ENCODE assay signal across 1 cellular context in the genomic region with DNA sequence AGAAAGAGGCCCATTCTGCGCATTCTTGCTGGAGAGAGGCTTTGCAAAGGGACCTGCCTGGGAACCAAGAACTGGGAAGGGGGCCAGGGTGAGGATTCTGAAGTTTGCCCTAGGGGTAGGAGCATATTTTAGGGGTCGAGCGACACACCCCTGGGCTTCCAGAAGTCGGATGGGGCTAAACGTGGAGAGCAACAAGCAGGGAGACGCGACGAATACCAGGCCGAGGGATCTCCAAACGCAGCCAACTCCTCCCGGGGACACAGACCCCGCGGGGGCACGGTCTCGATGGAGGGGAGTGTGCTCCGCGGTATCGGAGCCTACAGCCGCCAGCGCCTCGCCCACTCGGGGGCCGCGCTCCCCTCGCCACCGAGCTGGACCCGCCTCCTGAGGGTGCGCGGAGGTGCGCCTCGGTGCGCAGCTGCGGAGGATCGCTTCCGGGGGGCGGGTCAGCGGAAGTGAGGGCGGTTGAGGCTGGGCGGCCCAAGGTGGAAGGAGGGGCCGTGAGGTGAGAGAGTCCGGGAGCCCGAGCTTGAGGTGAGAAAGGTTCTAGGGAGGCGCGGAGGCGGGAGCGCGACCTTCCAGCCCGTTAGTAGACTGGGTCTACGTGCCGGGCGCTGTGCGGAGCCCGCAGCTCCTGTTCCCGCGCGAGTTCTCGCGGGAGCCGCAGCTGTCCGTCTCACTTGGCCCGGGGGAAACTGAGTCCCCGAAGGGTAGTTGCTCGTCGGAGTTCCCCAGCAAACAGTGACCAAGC.
TF ChIP-seq lines count a peak whose summit lies in the region.

A gene (plus strand): TSS at position 459 of the 751 bp plus-strand sequence. CDS start 3,151 bp downstream, outside the sequence.

TF ChIP-seq in GM12878, 131 proteins besides CTCF, POLR2A, EP300 and RAD21 (continued from another document):
- TF ChIP-seq, protein P1, sequence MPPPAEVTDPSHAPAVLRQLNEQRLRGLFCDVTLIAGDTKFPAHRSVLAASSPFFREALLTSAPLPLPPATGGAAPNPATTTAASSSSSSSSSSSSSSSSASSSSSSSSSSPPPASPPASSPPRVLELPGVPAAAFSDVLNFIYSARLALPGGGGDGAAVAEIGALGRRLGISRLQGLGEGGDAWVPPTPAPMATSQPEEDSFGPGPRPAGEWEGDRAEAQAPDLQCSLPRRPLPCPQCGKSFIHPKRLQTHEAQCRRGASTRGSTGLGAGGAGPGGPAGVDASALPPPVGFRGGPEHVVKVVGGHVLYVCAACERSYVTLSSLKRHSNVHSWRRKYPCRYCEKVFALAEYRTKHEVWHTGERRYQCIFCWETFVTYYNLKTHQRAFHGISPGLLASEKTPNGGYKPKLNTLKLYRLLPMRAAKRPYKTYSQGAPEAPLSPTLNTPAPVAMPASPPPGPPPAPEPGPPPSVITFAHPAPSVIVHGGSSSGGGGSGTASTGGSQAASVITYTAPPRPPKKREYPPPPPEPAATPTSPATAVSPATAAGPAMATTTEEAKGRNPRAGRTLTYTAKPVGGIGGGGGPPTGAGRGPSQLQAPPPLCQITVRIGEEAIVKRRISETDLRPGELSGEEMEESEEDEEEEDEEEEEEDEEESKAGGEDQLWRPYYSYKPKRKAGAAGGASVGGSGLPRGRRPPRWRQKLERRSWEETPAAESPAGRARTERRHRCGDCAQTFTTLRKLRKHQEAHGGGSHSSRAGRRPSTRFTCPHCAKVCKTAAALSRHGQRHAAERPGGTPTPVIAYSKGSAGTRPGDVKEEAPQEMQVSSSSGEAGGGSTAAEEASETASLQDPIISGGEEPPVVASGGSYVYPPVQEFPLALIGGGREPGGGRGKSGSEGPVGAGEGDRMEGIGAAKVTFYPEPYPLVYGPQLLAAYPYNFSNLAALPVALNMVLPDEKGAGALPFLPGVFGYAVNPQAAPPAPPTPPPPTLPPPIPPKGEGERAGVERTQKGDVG (CRISPR knock-in tag; IDR thresholded peaks at IDR 0.05): no peak
- TF ChIP-seq ZNF207 (IDR thresholded peaks at IDR 0.05; ENCODE audit: borderline replicate concordance) (0 out of 2 replicates have a peak, but pooled peaks have one; percentile 29), IRF4 (IDR thresholded peaks at IDR 0.05; ENCODE audit: low read depth, low read length) (no peak), ZNF274 (IDR thresholded peaks at IDR 0.05; ENCODE audit: insufficient read depth, insufficient read length) (no peak), IKZF1 (conservative IDR thresholded peaks at IDR 0.05) (peak; percentile 69), TCF3 (IDR thresholded peaks at IDR 0.05; ENCODE audit: borderline replicate concordance, insufficient read depth, low read depth, low read length) (0 out of 2 replicates have a peak, but pooled peaks have one; percentile 29), RB1 (IDR thresholded peaks at IDR 0.05; ENCODE audit: borderline replicate concordance) (0 out of 2 replicates have a peak, but pooled peaks have one; percentile 50), MTA2 (IDR thresholded peaks at IDR 0.05; ENCODE audit: low read depth) (peak; percentile 13; the same call in 1 of the 2 replicates), ZSCAN29 (IDR thresholded peaks at IDR 0.05) (no peak)
- TF ChIP-seq, protein P2, sequence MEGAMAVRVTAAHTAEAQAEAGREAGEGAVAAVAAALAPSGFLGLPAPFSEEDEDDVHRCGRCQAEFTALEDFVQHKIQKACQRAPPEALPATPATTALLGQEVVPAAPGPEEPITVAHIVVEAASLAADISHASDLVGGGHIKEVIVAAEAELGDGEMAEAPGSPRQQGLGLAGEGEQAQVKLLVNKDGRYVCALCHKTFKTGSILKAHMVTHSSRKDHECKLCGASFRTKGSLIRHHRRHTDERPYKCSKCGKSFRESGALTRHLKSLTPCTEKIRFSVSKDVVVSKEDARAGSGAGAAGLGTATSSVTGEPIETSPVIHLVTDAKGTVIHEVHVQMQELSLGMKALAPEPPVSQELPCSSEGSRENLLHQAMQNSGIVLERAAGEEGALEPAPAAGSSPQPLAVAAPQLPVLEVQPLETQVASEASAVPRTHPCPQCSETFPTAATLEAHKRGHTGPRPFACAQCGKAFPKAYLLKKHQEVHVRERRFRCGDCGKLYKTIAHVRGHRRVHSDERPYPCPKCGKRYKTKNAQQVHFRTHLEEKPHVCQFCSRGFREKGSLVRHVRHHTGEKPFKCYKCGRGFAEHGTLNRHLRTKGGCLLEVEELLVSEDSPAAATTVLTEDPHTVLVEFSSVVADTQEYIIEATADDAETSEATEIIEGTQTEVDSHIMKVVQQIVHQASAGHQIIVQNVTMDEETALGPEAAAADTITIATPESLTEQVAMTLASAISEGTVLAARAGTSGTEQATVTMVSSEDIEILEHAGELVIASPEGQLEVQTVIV (IDR thresholded peaks at IDR 0.05; ENCODE audit: borderline replicate concordance, partially characterized antibody): peak; percentile 70
